ENCODE assay signal across 2 cellular contexts in genomic region chr1:28535180-28535579, GRCh38.
TF ChIP-seq lines count a peak whose summit lies in the region.

No MANE protein-coding gene starts in this region.

TF ChIP-seq in IMR-90, 13 proteins besides CTCF, POLR2A, EP300 and RAD21:
- TF ChIP-seq FOS (IDR thresholded peaks at IDR 0.05; ENCODE audit: low read depth, low read length): no peak
- no peak for TF ChIP-seq ELK1 (IDR thresholded peaks at IDR 0.05; ENCODE audit: borderline replicate concordance, low read depth, low read length)
- TF ChIP-seq RFX5 (IDR thresholded peaks at IDR 0.05; ENCODE audit: low read depth, low read length): no peak
- no peak for TF ChIP-seq USF2 (IDR thresholded peaks at IDR 0.05; ENCODE audit: low read depth, low read length)
- no peak for TF ChIP-seq MAFK (IDR thresholded peaks at IDR 0.05; ENCODE audit: low read depth, low read length)
- TF ChIP-seq MAZ (IDR thresholded peaks at IDR 0.05; ENCODE audit: borderline replicate concordance, low read depth, low read length): no peak
- TF ChIP-seq CEBPB (IDR thresholded peaks at IDR 0.05; ENCODE audit: low read depth, low read length): no peak
- no peak for TF ChIP-seq CHD1 (IDR thresholded peaks at IDR 0.05; ENCODE audit: low read depth, low read length)
- no peak for TF ChIP-seq NFE2L2 (IDR thresholded peaks at IDR 0.05; ENCODE audit: low read depth, low read length)
- no peak for TF ChIP-seq SMC3 (IDR thresholded peaks at IDR 0.05; ENCODE audit: low read depth, low read length)
- TF ChIP-seq MXI1 (IDR thresholded peaks at IDR 0.05; ENCODE audit: borderline replicate concordance, low read depth, low read length): no peak
- TF ChIP-seq BHLHE40 (IDR thresholded peaks at IDR 0.05; ENCODE audit: low read depth, low read length): no peak
- no peak for TF ChIP-seq RCOR1 (IDR thresholded peaks at IDR 0.05; ENCODE audit: insufficient replicate concordance, low read length)
TF ChIP-seq in IMR-90: peak in this region for 0.

TF ChIP-seq in K562, 482 proteins besides CTCF, POLR2A, EP300 and RAD21:
- TF ChIP-seq SMAD3 (CRISPR knock-in tag; conservative IDR thresholded peaks at IDR 0.05) (no peak), NR2C2 (CRISPR knock-in tag; IDR thresholded peaks at IDR 0.05) (0 out of 2 replicates have a peak, but pooled peaks have one; percentile 35), NR2C2 (tag; IDR thresholded peaks at IDR 0.05) (no peak), L3MBTL2 (IDR thresholded peaks at IDR 0.05) (no peak), ATF2 (CRISPR knock-in tag; IDR thresholded peaks at IDR 0.05) (no peak), TBL1XR1 (IDR thresholded peaks at IDR 0.05; ENCODE audit: low read length in 2 of 2) (no peak), TGIF2 (CRISPR knock-in tag; IDR thresholded peaks at IDR 0.05) (no peak), E2F4 (CRISPR knock-in tag; IDR thresholded peaks at IDR 0.05; ENCODE audit: low read depth) (0 out of 2 replicates have a peak, but pooled peaks have one; percentile 55), ZNF584 (CRISPR knock-in tag; IDR thresholded peaks at IDR 0.05; ENCODE audit: low read depth) (no peak)
TF ChIP-seq in K562: peak in this region for 2.
